ENCODE assay signal across 8 cellular contexts in genomic region chr11:6389921-6390717, GRCh38. TPM values are rescaled to one million over a fixed set of nuclear protein-coding genes. Genes with fewer than 3 reads are reported as not detected.
DNase-seq lines count a peak whose midpoint lies in the region; ATAC-seq, FAIRE-seq and TF ChIP-seq lines count a peak whose summit lies in the region.

TSS of gene SMPD1 (plus strand) at chr11:6390474. CDS start at chr11:6390599, 125 bp downstream.

- no peak within 1 kb of the TSS for H2BK15ac ChIP-seq in H1 (ENCODE audit: low read length)
- H2BK15ac ChIP-seq in mesenchymal stem cell (ENCODE audit: low read depth, poor library complexity, severe bottlenecking) = peak within 1 kb of the TSS; percentile 85

- peak; percentile 92 for ATAC-seq in activated CD8-positive, alpha-beta memory T cell treated with anti-CD3 and anti-CD28 coated beads, Interleukin-2, amount 10 ng/mL, durations not matched to agents 7 days and 5 days

- CTCF ChIA-PET in activated CD8-positive, alpha-beta memory T cell treated with anti-CD3 and anti-CD28 coated beads, Interleukin-2, amount 10 ng/mL, durations not matched to agents 7 days and 5 days (lab: Charles Lee) = interaction anchor here (0.7 to 21.6 kb wide), 8 partner anchors 9 to 293 kb away, joined by 3 to 571 read pairs (median 8); partner anchors contain the start of genes ARFIP2, HPX, MRPL17 and TIMM10B
- CTCF ChIA-PET in H1 (lab: Charles Lee; ENCODE audit: partially characterized antibody) = interaction anchor here (1.1 to 21.5 kb wide), 8 partner anchors 9 to 115 kb away, joined by 3 to 585 read pairs (median 5); partner anchors contain the start of gene HPX

- no peak within 1 kb of the TSS; the same call in 1 of the 2 replicates for H2BK5ac ChIP-seq in H1 (ENCODE audit: low read depth, low read length)
- H2BK5ac ChIP-seq in mesenchymal stem cell (ENCODE audit: low read depth, low read length, poor library complexity, severe bottlenecking) = peak within 1 kb of the TSS; percentile 69

- H3K9ac ChIP-seq in H1 (replicated peaks in 1 of 4; ENCODE audit: extremely low read depth in 1 of 4, low read depth in 3 of 4, low read length in 3 of 4) (0 out of 7 replicates have a peak within 1 kb of the TSS, but pooled peaks of 1 of the 4 experiments have one; percentile 45), mesenchymal stem cell (ENCODE audit: low read length) (peak within 1 kb of the TSS; percentile 92)

- no peak within 1 kb of the TSS for H2BK20ac ChIP-seq in H1 (ENCODE audit: low read length)

- no peak within 1 kb of the TSS for H3K56ac ChIP-seq in H1 (replicated peaks; ENCODE audit: insufficient read length, low read depth, low read length)

- H2AFZ ChIP-seq in H1 (ENCODE audit: low read length) (peak within 1 kb of the TSS; percentile 30; the same call in 1 of the 2 replicates), mesenchymal stem cell (ENCODE audit: low read depth, low read length) (peak within 1 kb of the TSS; percentile 81)

- no peaks in the 10 kb centered on the region for H3K79me2 ChIP-seq in H1 (ENCODE audit: control insufficient read depth in 1 of 2, insufficient read depth in 2 of 2, low read length in 2 of 2)

- POLR2A ChIA-PET in H1 (lab: Charles Lee; ENCODE audit: partially characterized antibody) = interaction anchor here (0.7 to 1.2 kb wide), 5 partner anchors 11 to 92 kb away, joined by 3 to 5 read pairs (median 3); partner anchors contain the start of genes ARFIP2 and TIMM10B

- peak within 1 kb of the TSS; percentile 94 for H3K27ac Mint-ChIP-seq in activated CD8-positive, alpha-beta memory T cell treated with anti-CD3 and anti-CD28 coated beads, Interleukin-2, amount 10 ng/mL, durations not matched to agents 7 days and 5 days

- H3K18ac ChIP-seq in H1 (ENCODE audit: extremely low read depth, low read length) (no peak within 1 kb of the TSS), mesenchymal stem cell (ENCODE audit: low read depth in 1 of 2, low read length in 2 of 2) (peak within 1 kb of the TSS; percentile 86 to 93)

- 4% methylated on average over 31 of the region's 62 CpGs; no CpG with 5 or more reads in 1 of the 2 experiments for WGBS in H1 (ENCODE audit: extremely low coverage in 1 of 2, insufficient coverage in 1 of 2, insufficient read length in 1 of 2, insufficient replicate concordance in 2 of 2, low coverage in 1 of 2, low lambda C conversion rate in 2 of 2, missing lambda C conversion rate in 1 of 2), 2 experiments
- WGBS in mesenchymal stem cell = 0% methylated on average over 57 of the region's 62 CpGs

- H3K27me3 Mint-ChIP-seq in activated CD8-positive, alpha-beta memory T cell treated with anti-CD3 and anti-CD28 coated beads, Interleukin-2, amount 10 ng/mL, durations not matched to agents 7 days and 5 days = no peaks in the 10 kb centered on the region

- H3K14ac ChIP-seq in H1 (ENCODE audit: insufficient read length) (no peak within 1 kb of the TSS), mesenchymal stem cell (ENCODE audit: low read length in 2 of 2) (peak within 1 kb of the TSS in 1 of 2 experiments; percentile 78)

- H3K9me3 Mint-ChIP-seq in activated CD8-positive, alpha-beta memory T cell treated with anti-CD3 and anti-CD28 coated beads, Interleukin-2, amount 10 ng/mL, durations not matched to agents 7 days and 5 days (ENCODE audit: low read depth) = no peaks in the 10 kb centered on the region

- H3K23ac ChIP-seq in H1 (ENCODE audit: insufficient read length) = no peak within 1 kb of the TSS
- peak within 1 kb of the TSS in 1 of 2 experiments; percentile 36 for H3K23ac ChIP-seq in mesenchymal stem cell (ENCODE audit: low read length in 2 of 2)

- H2BK12ac ChIP-seq in H1 (ENCODE audit: low read depth, low read length) (no peak within 1 kb of the TSS; the same call in 1 of the 2 replicates), mesenchymal stem cell (ENCODE audit: low read length in 2 of 2) (peak within 1 kb of the TSS; percentile 33 to 90)

- H3K4me1 ChIP-seq in H1 (replicated peaks in 1 of 4; ENCODE audit: control insufficient read depth in 3 of 4, insufficient read depth in 4 of 4, low read length in 3 of 4) = peaks cover 0 to 12% (median 9%) of the 10 kb centered on the region in 4 experiments; a peak in 6 of 7 replicates
- H3K4me1 ChIP-seq in mesenchymal stem cell (ENCODE audit: control insufficient read depth, insufficient read depth, low read depth, low read length) = peaks cover 15% of the 10 kb centered on the region

- H3K4ac ChIP-seq in H1 (replicated peaks; ENCODE audit: insufficient read length, low read depth, low read length) (no peak within 1 kb of the TSS), mesenchymal stem cell (ENCODE audit: low read depth in 1 of 2, low read length in 2 of 2) (peak within 1 kb of the TSS; percentile 66 to 90)

- H2AK5ac ChIP-seq in H1 (ENCODE audit: low read depth, low read length) (no peak within 1 kb of the TSS), mesenchymal stem cell (ENCODE audit: low read length, severe bottlenecking) (peak within 1 kb of the TSS; percentile 70)

- peaks cover 2 to 8% (median 4%) of the 10 kb centered on the region in 4 experiments for H3K27me3 ChIP-seq in H1 (replicated peaks in 1 of 4; ENCODE audit: control insufficient read depth in 3 of 4, extremely low read depth in 1 of 4, insufficient read depth in 3 of 4, low read length in 3 of 4)
- H3K27me3 ChIP-seq in mesenchymal stem cell (ENCODE audit: control insufficient read depth in 1 of 2, insufficient read depth in 1 of 2, low read length in 2 of 2) = no peaks in the 10 kb centered on the region

- peak within 1 kb of the TSS; percentile 73 to 79 for H3K4me2 ChIP-seq in H1 (ENCODE audit: insufficient read depth in 1 of 2, low read depth in 2 of 2, low read length in 2 of 2)
- peak within 1 kb of the TSS; percentile 87 for H3K4me2 ChIP-seq in mesenchymal stem cell (ENCODE audit: low read length, poor library complexity, severe bottlenecking)

- FAIRE-seq in H1 (lab: Jason Lieb, UNC) = peak; percentile 13

- no peaks in the 10 kb centered on the region for H3K9me3 ChIP-seq in H1 (ENCODE audit: insufficient read depth in 2 of 2, low read depth in 1 of 2, low read length in 1 of 2)
- H3K9me3 ChIP-seq in mesenchymal stem cell (ENCODE audit: control insufficient read depth, low read length) = no peaks in the 10 kb centered on the region

- H3K23me2 ChIP-seq in H1 (ENCODE audit: low read depth, low read length) = no peaks in the 10 kb centered on the region; the same call in 1 of the 2 replicates

- 0 out of 3 replicates have a peak, but pooled peaks of 1 of the 2 experiments have one; percentile 26 for TF ChIP-seq POLR2A in H1 (IDR thresholded peaks at IDR 0.05; ENCODE audit: control extremely low read depth in 1 of 2, low read depth in 2 of 2, low read length in 2 of 2)

- no peak within 1 kb of the TSS for H2BK120ac ChIP-seq in H1 (replicated peaks; ENCODE audit: low read depth, low read length)
- no peak within 1 kb of the TSS for H2BK120ac ChIP-seq in mesenchymal stem cell (ENCODE audit: low read depth, low read length)

- H4K20me1 ChIP-seq in H1 (replicated peaks in 1 of 2; ENCODE audit: control insufficient read depth in 1 of 2, insufficient read depth in 2 of 2, low read length in 2 of 2) = peaks cover 0 to 2% of the 10 kb centered on the region in 2 experiments

- DNase-seq in COLO829 (ENCODE audit: low spot score) (peak; percentile 78), GM20000 (ENCODE audit: low spot score) (peak; percentile 97), HS-5 (ENCODE audit: low read depth) (peak; percentile 49), NOMO-1 (lab: John Stamatoyannopoulos, UW; ENCODE audit: unreplicated experiment in 2 of 2) (peak; percentile 92 to 96), H1 (ENCODE audit: low read depth in 1 of 2, low spot score in 2 of 2) (peak; percentile 57 to 88), mesenchymal stem cell (peak; percentile 88)
- peak; percentile 97 for DNase-seq in activated CD8-positive, alpha-beta memory T cell treated with anti-CD3 and anti-CD28 coated beads, Interleukin-2, amount 10 ng/mL, durations not matched to agents 7 days and 5 days
- peak; percentile 77 for DNase-seq in stimulated activated CD8-positive, alpha-beta memory T cell treated with anti-CD3 and anti-CD28 coated beads, Interleukin-12 subunit alpha, Interleukin-12 subunit beta, amount 100 ng/mL, for 24 hours (ENCODE audit: extremely low read depth)

- H3K4me3 Mint-ChIP-seq in activated CD8-positive, alpha-beta memory T cell treated with anti-CD3 and anti-CD28 coated beads, Interleukin-2, amount 10 ng/mL, durations not matched to agents 7 days and 5 days = peak within 1 kb of the TSS; percentile 91

- H4K91ac ChIP-seq in H1 (replicated peaks; ENCODE audit: insufficient read length, low read length) (no peak within 1 kb of the TSS), mesenchymal stem cell (ENCODE audit: low read length) (peak within 1 kb of the TSS; percentile 65)

- peaks cover 38% of the 10 kb centered on the region for H3K4me1 Mint-ChIP-seq in activated CD8-positive, alpha-beta memory T cell treated with anti-CD3 and anti-CD28 coated beads, Interleukin-2, amount 10 ng/mL, durations not matched to agents 7 days and 5 days

- TF ChIP-seq RAD21 in H1 (IDR thresholded peaks at IDR 0.05 in 1 of 2, conservative IDR thresholded peaks at IDR 0.05 in 1 of 2; ENCODE audit: low read depth in 2 of 2, low read length in 2 of 2) = no peak; a peak in 1 of 4 replicates

- peaks cover 9% of the 10 kb centered on the region for H3K36me3 Mint-ChIP-seq in activated CD8-positive, alpha-beta memory T cell treated with anti-CD3 and anti-CD28 coated beads, Interleukin-2, amount 10 ng/mL, durations not matched to agents 7 days and 5 days

- H3K4me3 ChIP-seq in H1 (ENCODE audit: extremely low read depth in 1 of 4, insufficient read depth in 2 of 4, low read depth in 3 of 4, low read length in 4 of 4) (peak within 1 kb of the TSS; percentile 51 to 78 (median 62)), mesenchymal stem cell (ENCODE audit: insufficient read depth in 1 of 2, low read depth in 1 of 2, low read length in 2 of 2) (peak within 1 kb of the TSS; percentile 73 to 98)

- H3K27ac ChIP-seq in H1 (ENCODE audit: low read depth, low read length) = no peak within 1 kb of the TSS; the same call in 1 of the 2 replicates
- H3K27ac ChIP-seq in mesenchymal stem cell (ENCODE audit: low read length, poor library complexity, severe bottlenecking) = peak within 1 kb of the TSS; percentile 82

- H3K36me3 ChIP-seq in H1 (ENCODE audit: control insufficient read depth in 2 of 4, insufficient read depth in 4 of 4, low read length in 3 of 4) = no peaks in the 10 kb centered on the region; a peak in 1 of 8 replicates
- peaks cover 24 to 27% of the 10 kb centered on the region in 2 experiments for H3K36me3 ChIP-seq in mesenchymal stem cell (ENCODE audit: control insufficient read depth in 1 of 2, insufficient read depth in 2 of 2, low read depth in 1 of 2, low read length in 2 of 2)

- H4K8ac ChIP-seq in H1 (ENCODE audit: extremely low read depth, insufficient read depth, low read length) = no peak within 1 kb of the TSS; the same call in 1 of the 2 replicates
- peak within 1 kb of the TSS; percentile 73 for H4K8ac ChIP-seq in mesenchymal stem cell (ENCODE audit: low read length)

- TF ChIP-seq CTCF in GM20000 (IDR thresholded peaks at IDR 0.05; ENCODE audit: extremely low read depth, missing control alignments) (no peak), H1 (IDR thresholded peaks at IDR 0.05; ENCODE audit: control extremely low read depth in 1 of 3, insufficient read depth in 1 of 3, low read depth in 1 of 3, low read length in 3 of 3) (no peak)

- no peak for TF ChIP-seq EP300 in H1 (IDR thresholded peaks at IDR 0.05; ENCODE audit: borderline replicate concordance in 1 of 2, low read depth in 2 of 2, low read length in 2 of 2)

- H4K5ac ChIP-seq in H1 (ENCODE audit: insufficient read length, low read depth, low read length) = no peak within 1 kb of the TSS

- no peaks in the 10 kb centered on the region for H3K79me1 ChIP-seq in H1 (ENCODE audit: low read depth, low read length)
- H3K79me1 ChIP-seq in mesenchymal stem cell (replicated peaks; ENCODE audit: low read length, poor library complexity, severe bottlenecking) = peaks cover 12% of the 10 kb centered on the region

RNA-seq across cellular contexts. Expression of gene SMPD1, which starts in this region (rescaled TPM):
- 10 to 100 TPM; 38.9 to 41.9 TPM for total RNA-seq in activated CD8-positive, alpha-beta memory T cell treated with anti-CD3 and anti-CD28 coated beads, Interleukin-2, amount 10 ng/mL, durations not matched to agents 7 days and 5 days
- total RNA-seq in H1 (2021; fragmentation: NEBNext Ultra II Directional; extraction: Animal tissue kit (Norgen Biotek cat#: 25700)) = 1.9 and 3.1 TPM in 2 replicates
- 2.4 and 4.5 TPM in 2 replicates for polyA plus RNA-seq in H1 (2011; rRNA removed)
- 2.1 TPM for polyA plus RNA-seq in H1 (2011; cell fraction: cytosol; rRNA removed)
- polyA plus RNA-seq in H1 (2011; cell fraction: nucleus; rRNA removed) = 4.5 TPM
- polyA plus RNA-seq in H1 (2012, experiment 1 of 2) = 2.2 to 2.8 TPM (median 2.5 TPM) in 4 replicates
- 2.9 TPM for polyA plus RNA-seq in H1 (2012, experiment 2 of 2)
- polyA plus RNA-seq in H1 (2013, experiment 1 of 2) = 2.8 TPM
- 3.5 TPM for polyA plus RNA-seq in H1 (2013, experiment 2 of 2)
- 0.85 and 2.0 TPM in 2 replicates for polyA minus RNA-seq in H1 (2011; rRNA and poly(A)+ RNA removed)
- polyA minus RNA-seq in H1 (2011; cell fraction: cytosol; rRNA and poly(A)+ RNA removed) = 1.2 TPM
- 2.3 TPM for polyA minus RNA-seq in H1 (2011; cell fraction: nucleus; rRNA and poly(A)+ RNA removed)
- polyA plus RNA-seq in mesenchymal stem cell (2013, experiment 1 of 2) = 60.0 TPM
- 61.3 TPM for polyA plus RNA-seq in mesenchymal stem cell (2013, experiment 2 of 2)
